19 cellular contexts compared by ENCODE assay signal in the genomic region with DNA sequence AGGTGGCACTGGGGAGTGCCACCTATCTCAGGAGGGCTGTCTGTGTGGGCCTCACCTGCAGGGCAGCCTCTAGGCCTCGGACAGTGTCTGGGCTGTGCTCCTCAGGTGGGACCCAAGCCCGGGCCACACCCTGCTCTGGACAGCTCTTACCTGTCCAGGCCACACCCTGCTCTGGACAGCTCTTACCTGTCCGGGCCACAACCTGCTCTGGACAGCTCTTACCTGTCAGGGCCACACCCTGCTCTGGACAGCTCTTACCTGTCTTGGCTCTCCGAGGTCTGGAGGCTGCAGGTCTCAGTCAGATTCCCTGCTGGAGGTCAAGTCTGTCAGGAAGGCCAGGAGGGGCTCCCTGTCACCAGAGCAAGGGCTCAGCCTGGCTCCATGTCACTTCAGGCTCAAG.
DNase-seq lines count a peak whose midpoint lies in the region; ATAC-seq and TF ChIP-seq lines count a peak whose summit lies in the region.
"Had no signal": no experiment of that assay in that cellular context is flagged by ENCODE, and none has a peak within 500 bp of the region (broad histone marks: within the 10 kb centered on the region; RNA-seq: fewer than 3 reads in every experiment).

No MANE protein-coding gene starts in this region.

- intact Hi-C loops in colonic mucosa (cut with DNase I): no loop called here
- intact Hi-C loops in left lung (cut with DNase I): no loop called here

- no peaks in the 10 kb centered on the region for H4K20me1 ChIP-seq in osteoblast (ENCODE audit: insufficient read depth, low read length)

- H2AFZ ChIP-seq in osteoblast (ENCODE audit: low read length): no peak overlapping the region

- no peak for DNase-seq in NT2/D1 (ENCODE audit: low read depth, low spot score)
- DNase-seq in colonic mucosa: peak; percentile 46
- peak in 1 of 2 donors; percentile 50 for DNase-seq in left lung
- DNase-seq in osteoblast (ENCODE audit: insufficient read length, low spot score, missing footprints): peak; percentile 64
- DNase-seq in NCI-H524 (lab: John Stamatoyannopoulos, UW): no peak
- no peak for DNase-seq in CD1c-positive myeloid dendritic cell (ENCODE audit: extremely low spot score)
- DNase-seq: BE2C; Caco-2; CD8-positive, alpha-beta T cell; DND-41; GDM1; GOT3; HFFc6; IMR-90 had no signal

- peaks cover 4% of the 10 kb centered on the region; the same call in 1 of the 2 replicates for H3K9me3 ChIP-seq in NT2/D1 (ENCODE audit: insufficient read depth, low read length)
- H3K9me3 ChIP-seq in colonic mucosa: no peaks in the 10 kb centered on the region
- H3K9me3 ChIP-seq in left lung: no peaks in the 10 kb centered on the region
- peaks cover 4% of the 10 kb centered on the region for H3K9me3 ChIP-seq in osteoblast (ENCODE audit: low read depth, low read length)
- H3K9me3 ChIP-seq: A549, BE2C, Caco-2, HAP-1 had no signal

- H3K27me3 ChIP-seq in NT2/D1 (ENCODE audit: insufficient read depth, insufficient read length): peaks cover 66% of the 10 kb centered on the region
- H3K27me3 ChIP-seq in colonic mucosa: no peaks in the 10 kb centered on the region
- H3K27me3 ChIP-seq in left lung: no peaks in the 10 kb centered on the region
- H3K27me3 ChIP-seq in osteoblast (ENCODE audit: insufficient read depth, low read length): no peaks in the 10 kb centered on the region
- H3K27me3 ChIP-seq: BE2C had no signal

- H3K9ac ChIP-seq in NT2/D1 (ENCODE audit: insufficient read length, low read depth) (peak overlapping the region; percentile 17), colonic mucosa (ENCODE audit: low read depth in 2 of 2, low read length in 2 of 2) (no peak overlapping the region)

- ATAC-seq in left lung: peak; percentile 35
- ATAC-seq in HG03139 (IDR thresholded peaks at IDR 0.05; ENCODE audit: unreplicated experiment): no peak
- ATAC-seq in GM18873 (IDR thresholded peaks at IDR 0.05; ENCODE audit: low FRiP score, unreplicated experiment): no peak
- ATAC-seq: A549; CD8-positive, alpha-beta T cell had no signal

- no peak overlapping the region for H3K4me2 ChIP-seq in osteoblast (ENCODE audit: insufficient read depth, low read length)
- H3K4me2 ChIP-seq: A549 had no signal

- H3K79me2 ChIP-seq in osteoblast (ENCODE audit: insufficient read depth, low read length): no peaks in the 10 kb centered on the region

- no peak for TF ChIP-seq CTCF in colonic mucosa (IDR thresholded peaks at IDR 0.05)
- no peak for TF ChIP-seq CTCF in left lung (IDR thresholded peaks at IDR 0.05)
- no peak for TF ChIP-seq CTCF in osteoblast (IDR thresholded peaks at IDR 0.05; ENCODE audit: extremely low read depth, low read depth, low read length)

- H3K27ac ChIP-seq in colonic mucosa (no peak overlapping the region), left lung (no peak overlapping the region), osteoblast (ENCODE audit: low read depth, low read length) (no peak overlapping the region)
- H3K27ac ChIP-seq: A549, C4-2B had no signal

- H3K4me1 ChIP-seq in NT2/D1 (ENCODE audit: insufficient read depth, insufficient read length) (peaks cover 51% of the 10 kb centered on the region), colonic mucosa (no peaks in the 10 kb centered on the region), left lung (no peaks in the 10 kb centered on the region), osteoblast (ENCODE audit: insufficient read depth, low read length) (no peaks in the 10 kb centered on the region)
- H3K4me1 ChIP-seq: A549, BE2C, Caco-2, HAP-1 had no signal

- H3K4me3 ChIP-seq in NT2/D1 (ENCODE audit: insufficient read length, low read depth) (no peak overlapping the region), colonic mucosa (no peak overlapping the region), left lung (no peak overlapping the region), osteoblast (ENCODE audit: insufficient read depth, low read length) (no peak overlapping the region)
- H3K4me3 ChIP-seq: A549, HAP-1 had no signal

- no peaks in the 10 kb centered on the region for H3K36me3 ChIP-seq in NT2/D1 (ENCODE audit: insufficient read depth, insufficient read length, low read length)
- H3K36me3 ChIP-seq in colonic mucosa: no peaks in the 10 kb centered on the region
- H3K36me3 ChIP-seq in left lung: no peaks in the 10 kb centered on the region
- no peaks in the 10 kb centered on the region for H3K36me3 ChIP-seq in osteoblast (ENCODE audit: insufficient read depth, low read length)
- H3K36me3 ChIP-seq: BE2C, HAP-1 had no signal

Comparison
In these comparisons a context has a peak if more than half of its experiments do, and no peak if none do; other contexts are left out.
1. DNase-seq: peak in colonic mucosa (single experiment) and osteoblast (single experiment); none in NT2/D1 (single experiment), NCI-H524 (0 of 2) and CD1c-positive myeloid dendritic cell (single experiment).